ENCODE assay signal across 8 cellular contexts in genomic region chr19:2477141-2477710, GRCh38. TPM values are rescaled to one million over a fixed set of nuclear protein-coding genes. Genes with fewer than 3 reads are reported as not detected.
DNase-seq lines count a peak whose midpoint lies in the region; ATAC-seq and TF ChIP-seq lines count a peak whose summit lies in the region.

No MANE protein-coding gene starts in this region.

- H3K27ac Mint-ChIP-seq in chondrocyte (ENCODE audit: unreplicated experiment), result peak overlapping the region; percentile 99

- H3K27ac ChIP-seq in liver (ENCODE audit: low read depth in 1 of 2, low read length in 2 of 2), result peak overlapping the region; percentile 91 to 94
- peak overlapping the region; percentile 90 for H3K27ac ChIP-seq in subcutaneous abdominal adipose tissue (ENCODE audit: low read depth, low read length)

- H3K36me3 Mint-ChIP-seq in chondrocyte (ENCODE audit: low read depth), result peaks cover 25% of the 10 kb centered on the region

- H3K9me3 ChIP-seq in liver (ENCODE audit: control insufficient read depth in 4 of 4, low read length in 3 of 4) (no peaks in the 10 kb centered on the region), subcutaneous abdominal adipose tissue (ENCODE audit: control insufficient read depth in 5 of 5, low read length in 5 of 5) (peaks cover 0 to 5% (median under 1%) of the 10 kb centered on the region in 5 donors)

- no peaks in the 10 kb centered on the region for H3K27me3 Mint-ChIP-seq in chondrocyte (ENCODE audit: low read depth)

- 2% methylated on average over 27 of the region's 27 CpGs for WGBS in liver

- peak overlapping the region; percentile 95 for H3K4me3 Mint-ChIP-seq in chondrocyte (ENCODE audit: unreplicated experiment)

- no peak for ATAC-seq in HG03521 (IDR thresholded peaks at IDR 0.05; ENCODE audit: unreplicated experiment)

- H3K27me3 ChIP-seq in liver (ENCODE audit: control insufficient read depth in 4 of 4, insufficient read depth in 4 of 4, low read length in 3 of 4) (no peaks in the 10 kb centered on the region), subcutaneous abdominal adipose tissue (ENCODE audit: control insufficient read depth in 5 of 5, insufficient read depth in 4 of 5, low read length in 5 of 5) (peaks cover 0 to 5% (median 0%) of the 10 kb centered on the region in 5 donors)

- H3K36me3 ChIP-seq in liver (ENCODE audit: control insufficient read depth in 4 of 4, insufficient read depth in 3 of 4, low read depth in 1 of 4, low read length in 3 of 4) (peaks cover 4 to 7% (median 6%) of the 10 kb centered on the region in 4 donors), subcutaneous abdominal adipose tissue (ENCODE audit: control insufficient read depth in 5 of 5, insufficient read depth in 5 of 5, low read length in 5 of 5) (peaks cover 0 to 8% (median 4%) of the 10 kb centered on the region in 5 donors)

- H3K9me3 Mint-ChIP-seq in chondrocyte (ENCODE audit: low read depth), result no peaks in the 10 kb centered on the region

- peaks cover 20% of the 10 kb centered on the region for H3K4me1 Mint-ChIP-seq in chondrocyte (ENCODE audit: low read depth)

- peak overlapping the region; percentile 81 to 99 (median 89) for H3K4me3 ChIP-seq in liver (ENCODE audit: low read depth in 1 of 3, low read length in 3 of 3)
- peak overlapping the region; percentile 85 to 100 (median 98) for H3K4me3 ChIP-seq in subcutaneous abdominal adipose tissue (ENCODE audit: low read depth in 1 of 5, low read length in 5 of 5)

- peaks cover 0 to 9% (median 7%) of the 10 kb centered on the region in 4 donors for H3K4me1 ChIP-seq in liver (ENCODE audit: control insufficient read depth in 4 of 4, insufficient read depth in 4 of 4, low read length in 3 of 4)
- peaks cover 7 to 42% (median 27%) of the 10 kb centered on the region in 5 donors for H3K4me1 ChIP-seq in subcutaneous abdominal adipose tissue (ENCODE audit: control insufficient read depth in 5 of 5, insufficient read depth in 5 of 5, low read length in 5 of 5)

- DNase-seq in DMS153 treated with DMSO at 0.1 percent for 48 hours (lab: John Stamatoyannopoulos, UW; ENCODE audit: unreplicated experiment) (peak; percentile 25), RKO (ENCODE audit: low spot score) (peak; percentile 78), chondrocyte (ENCODE audit: low spot score) (peak; percentile 92), NOMO-1 (lab: John Stamatoyannopoulos, UW; ENCODE audit: unreplicated experiment in 2 of 2) (no peak), NCI-H1105 treated with DMSO at 0.1 percent for 48 hours (lab: John Stamatoyannopoulos, UW) (no peak)

- H3K9ac ChIP-seq in liver (ENCODE audit: low read depth in 1 of 2, low read length in 2 of 2), result peak overlapping the region; percentile 70 to 98
- peak overlapping the region; percentile 91 to 97 (median 93) for H3K9ac ChIP-seq in subcutaneous abdominal adipose tissue (ENCODE audit: low read length in 5 of 5)

- TF ChIP-seq CTCF in chondrocyte (IDR thresholded peaks at IDR 0.05) (no peak), liver (IDR thresholded peaks at IDR 0.05; ENCODE audit: low read depth, low read length, missing input control) (no peak)

- peak in 1 of 2 donors; percentile 21 for TF ChIP-seq RAD21 in liver (IDR thresholded peaks at IDR 0.05)

TF ChIP-seq in liver, 16 proteins besides CTCF, POLR2A, EP300 and RAD21:
- TF ChIP-seq SP1 (IDR thresholded peaks at IDR 0.05) (peak; percentile 10), EGR1 (IDR thresholded peaks at IDR 0.05; ENCODE audit: low read depth in 2 of 2) (no peak), ATF3 (IDR thresholded peaks at IDR 0.05) (no peak), YY1 (IDR thresholded peaks at IDR 0.05) (no peak), MAX (IDR thresholded peaks at IDR 0.05) (no peak), JUND (IDR thresholded peaks at IDR 0.05) (no peak), RXRA (IDR thresholded peaks at IDR 0.05) (no peak)

RNA-seq across cellular contexts. Expression of gene GADD45B, which starts 1.3 kb away (rescaled TPM):
- total RNA-seq in chondrocyte (177 to 258 TPM (median 181 TPM) in 3 replicates), liver (10 to 100 TPM; 11.6 to 81.3 TPM)
- 10 to 100 TPM; 83.4 to 86.3 TPM for polyA plus RNA-seq in liver

RNA-seq across cellular contexts. Expression of gene LMNB2, which starts 20.5 kb away (rescaled TPM):
- total RNA-seq in chondrocyte (35.5 to 56.0 TPM (median 36.6 TPM) in 3 replicates), liver (10 to 100 TPM in 1 of 2 donors, 1 to 10 TPM in 1; 5.6 to 38.5 TPM)
- 1 to 10 TPM in 1 of 2 donors, under 1 TPM in 1; 0.97 to 6.2 TPM for polyA plus RNA-seq in liver

RNA-seq across cellular contexts. Expression of gene TIMM13, which starts 49.8 kb away (rescaled TPM):
- total RNA-seq in chondrocyte (74.6 to 100 TPM (median 76.1 TPM) in 3 replicates), liver (10 to 100 TPM; 21.6 to 28.0 TPM)
- polyA plus RNA-seq in liver, result 100 to 1,000 TPM in 1 of 2 donors, 10 to 100 TPM in 1; 58.8 to 137 TPM

Comparison
In these comparisons a context has a peak if more than half of its experiments do, and no peak if none do; other contexts are left out.
1. DNase-seq: peak in DMS153 treated with DMSO at 0.1 percent for 48 hours (single experiment), RKO (single experiment) and chondrocyte (single experiment); none in NOMO-1 (0 of 2) and NCI-H1105 treated with DMSO at 0.1 percent for 48 hours (single experiment).